13 cellular contexts compared by ENCODE assay signal in the genomic region with DNA sequence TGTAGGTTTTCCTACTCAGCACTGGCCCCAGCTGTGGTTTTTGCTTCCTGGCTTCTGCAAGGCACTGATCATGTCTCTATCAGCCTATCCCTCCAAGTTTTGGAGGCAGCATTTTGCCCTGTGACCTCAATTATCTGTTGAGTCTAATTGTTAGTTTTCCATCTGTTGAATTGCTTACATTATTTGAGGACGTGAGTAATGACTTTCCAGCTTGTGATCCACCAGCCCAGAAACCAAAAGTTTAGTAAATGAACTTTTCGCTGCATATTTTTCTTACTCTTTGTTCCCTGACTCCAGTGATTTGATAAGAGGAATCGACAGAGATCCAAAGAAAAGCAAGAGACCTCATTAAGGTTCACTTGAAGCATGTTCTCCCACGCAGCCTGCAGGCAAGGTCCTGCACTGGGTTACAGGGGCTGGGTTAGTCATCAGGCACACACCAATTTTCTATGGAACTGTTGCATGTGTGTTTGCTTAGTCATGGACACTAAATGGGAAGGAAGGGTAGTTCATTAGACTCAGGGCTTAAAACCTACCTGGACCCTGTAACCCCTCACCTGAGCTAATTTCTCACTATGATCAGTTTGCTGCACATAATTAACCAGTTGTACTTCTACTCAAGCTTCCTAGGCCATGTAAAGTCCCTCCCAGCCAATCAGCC. TPM values are rescaled to one million over a fixed set of nuclear protein-coding genes. Genes with fewer than 3 reads are reported as not detected.
DNase-seq lines count a peak whose midpoint lies in the region; ATAC-seq, FAIRE-seq and TF ChIP-seq lines count a peak whose summit lies in the region.
"Had no signal": no experiment of that assay in that cellular context is flagged by ENCODE, and none has a peak within 500 bp of the region (broad histone marks: within the 10 kb centered on the region; RNA-seq: fewer than 3 reads in every experiment).

No MANE protein-coding gene starts in this region.

- intact Hi-C loops in HepG2 (cut with micrococcal nuclease; ENCODE audit: unreplicated experiment): no loop called here

- no peak overlapping the region for H2BK120ac ChIP-seq in H1 (replicated peaks; ENCODE audit: low read depth, low read length)

- no peak overlapping the region for H2AK5ac ChIP-seq in H1 (ENCODE audit: low read depth, low read length)

- no peak for TF ChIP-seq RAD21 in H1 (IDR thresholded peaks at IDR 0.05 in 1 of 2, conservative IDR thresholded peaks at IDR 0.05 in 1 of 2; ENCODE audit: low read depth in 2 of 2, low read length in 2 of 2)
- TF ChIP-seq RAD21 in HepG2 (CRISPR knock-in tag; IDR thresholded peaks at IDR 0.05): no peak

- no peaks in the 10 kb centered on the region for H3K36me3 ChIP-seq in MG63
- H3K36me3 ChIP-seq in H1 (ENCODE audit: control insufficient read depth in 2 of 4, insufficient read depth in 4 of 4, low read length in 3 of 4): no peaks in the 10 kb centered on the region
- H3K36me3 ChIP-seq in HepG2 (replicated peaks in 1 of 2; ENCODE audit: control insufficient read depth in 1 of 2, insufficient read depth in 2 of 2, low read length in 2 of 2): no peaks in the 10 kb centered on the region

- POLR2A ChIA-PET in H1 (lab: Charles Lee; ENCODE audit: partially characterized antibody) (no interaction called here), HepG2 (lab: Yijun Ruan, JAX) (no interaction called here)

- H2BK12ac ChIP-seq in H1 (ENCODE audit: low read depth, low read length): no peak overlapping the region

- H4K20me1 ChIP-seq in H1 (replicated peaks in 1 of 2; ENCODE audit: control insufficient read depth in 1 of 2, insufficient read depth in 2 of 2, low read length in 2 of 2) (no peaks in the 10 kb centered on the region), HepG2 (ENCODE audit: insufficient read depth, low read length) (no peaks in the 10 kb centered on the region)

- CTCF ChIA-PET in H1 (lab: Charles Lee; ENCODE audit: partially characterized antibody): interaction anchor here (1.0 kb wide), 1 partner anchor 33 kb away, joined by 4 read pairs; no protein-coding TSS in a partner anchor
- CTCF ChIA-PET in HepG2 (lab: Yijun Ruan, JAX; ENCODE audit: low intra/inter-chr PET ratio, low total read pairs): no interaction called here

- TF ChIP-seq POLR2A in H1 (IDR thresholded peaks at IDR 0.05; ENCODE audit: control extremely low read depth in 1 of 2, low read depth in 2 of 2, low read length in 2 of 2): no peak
- no peak for TF ChIP-seq POLR2A in HepG2 (IDR thresholded peaks at IDR 0.05; ENCODE audit: insufficient read depth in 1 of 2, low read depth in 2 of 2, low read length in 2 of 2)

- H3K27me3 ChIP-seq in MG63 (no peaks in the 10 kb centered on the region), H1 (replicated peaks in 1 of 4; ENCODE audit: control insufficient read depth in 3 of 4, extremely low read depth in 1 of 4, insufficient read depth in 3 of 4, low read length in 3 of 4) (no peaks in the 10 kb centered on the region), HepG2 (ENCODE audit: control insufficient read depth in 1 of 2, insufficient read depth in 2 of 2, low read length in 2 of 2) (0 out of 5 replicates have a peak, but pooled peaks cover 0 to 1% of the 10 kb centered on the region in 2 experiments)

- H3K4me1 ChIP-seq in H1 (replicated peaks in 1 of 4; ENCODE audit: control insufficient read depth in 3 of 4, insufficient read depth in 4 of 4, low read length in 3 of 4) (no peaks in the 10 kb centered on the region), HepG2 (ENCODE audit: insufficient read depth, low read length) (peaks cover 14% of the 10 kb centered on the region)

- TF ChIP-seq EP300 in H1 (IDR thresholded peaks at IDR 0.05; ENCODE audit: borderline replicate concordance in 1 of 2, low read depth in 2 of 2, low read length in 2 of 2): no peak
- TF ChIP-seq EP300 in HepG2 (IDR thresholded peaks at IDR 0.05; ENCODE audit: low read depth in 2 of 2, low read length in 2 of 2): no peak
- TF ChIP-seq EP300 in HepG2 (CRISPR knock-in tag; IDR thresholded peaks at IDR 0.05; ENCODE audit: borderline replicate concordance): no peak

- H3K4me2 ChIP-seq in H1 (ENCODE audit: insufficient read depth in 1 of 2, low read depth in 2 of 2, low read length in 2 of 2) (no peak overlapping the region), HepG2 (ENCODE audit: low read depth, low read length) (0 out of 2 replicates have a peak overlapping the region, but pooled peaks have one; percentile 26)

- peak; percentile 2 for DNase-seq in COLO829 (ENCODE audit: low spot score)
- DNase-seq in MG63: peak; percentile 50
- DNase-seq in H1 (ENCODE audit: low read depth in 1 of 2, low spot score in 2 of 2): no peak
- peak; percentile 15 for DNase-seq in HepG2 (ENCODE audit: low spot score)
- DNase-seq in UCSD-AML1 (lab: John Stamatoyannopoulos, UW; ENCODE audit: unreplicated experiment): no peak
- DNase-seq in activated CD4-positive, alpha-beta T cell treated with anti-CD3 and anti-CD28 coated beads, Interleukin-2, amount 50 U/mL, for 1 hour: no peak
- DNase-seq in nucleus accumbens (lab: John Stamatoyannopoulos, UW): no peak
- DNase-seq: activated CD8-positive, alpha-beta memory T cell treated with anti-CD3 and anti-CD28 coated beads, Interleukin-2, amount 50 U/mL, for 4 hours; activated naive CD8-positive, alpha-beta T cell treated with anti-CD3 and anti-CD28 coated beads for 36 hours; NCI-H1048; small intestine had no signal

- no peak overlapping the region for H3K9ac ChIP-seq in H1 (replicated peaks in 1 of 4; ENCODE audit: extremely low read depth in 1 of 4, low read depth in 3 of 4, low read length in 3 of 4)
- H3K9ac ChIP-seq in HepG2 (ENCODE audit: insufficient read depth, low read depth, low read length): no peak overlapping the region

- no peaks in the 10 kb centered on the region for H3K9me3 ChIP-seq in MG63
- H3K9me3 ChIP-seq in H1 (ENCODE audit: insufficient read depth in 2 of 2, low read depth in 1 of 2, low read length in 1 of 2): no peaks in the 10 kb centered on the region
- H3K9me3 ChIP-seq in HepG2 (ENCODE audit: low read length): no peaks in the 10 kb centered on the region

- H3K4me3 ChIP-seq in MG63: no peak overlapping the region
- H3K4me3 ChIP-seq in H1 (ENCODE audit: extremely low read depth in 1 of 4, insufficient read depth in 2 of 4, low read depth in 3 of 4, low read length in 4 of 4): no peak overlapping the region
- H3K4me3 ChIP-seq in HepG2 (replicated peaks in 1 of 3; ENCODE audit: insufficient read depth in 1 of 3, low read depth in 2 of 3, low read length in 3 of 3): no peak overlapping the region

- ATAC-seq in HepG2 (peak; percentile 61; the same call in 2 of the 3 replicates), GM21367 (IDR thresholded peaks at IDR 0.05; ENCODE audit: unreplicated experiment) (no peak)

- H2AFZ ChIP-seq in H1 (ENCODE audit: low read length): no peak overlapping the region
- H2AFZ ChIP-seq in HepG2 (ENCODE audit: low read length): peak overlapping the region; percentile 71

- FAIRE-seq in H1 (lab: Jason Lieb, UNC): no peak
- FAIRE-seq in HepG2 (lab: Jason Lieb, UNC): peak; percentile 15
- FAIRE-seq: small intestine had no signal

- H4K91ac ChIP-seq in H1 (replicated peaks; ENCODE audit: insufficient read length, low read length): no peak overlapping the region

- H3K56ac ChIP-seq in H1 (replicated peaks; ENCODE audit: insufficient read length, low read depth, low read length): no peak overlapping the region

- H3K23me2 ChIP-seq in H1 (ENCODE audit: low read depth, low read length): no peaks in the 10 kb centered on the region

- no peak overlapping the region for H2BK5ac ChIP-seq in H1 (ENCODE audit: low read depth, low read length)

- no peak overlapping the region for H2BK20ac ChIP-seq in H1 (ENCODE audit: low read length)

- 88% methylated on average over 4 of the region's 4 CpGs; no CpG with 5 or more reads in 1 of the 2 experiments for whole genome bisulfite sequencing in H1 (ENCODE audit: extremely low coverage in 1 of 2, insufficient coverage in 1 of 2, insufficient read length in 1 of 2, insufficient replicate concordance in 2 of 2, low coverage in 1 of 2, low lambda C conversion rate in 2 of 2, missing lambda C conversion rate in 1 of 2), 2 experiments
- WGBS in HepG2 (ENCODE audit: low lambda C conversion rate): 34% methylated on average over 4 of the region's 4 CpGs

- H4K5ac ChIP-seq in H1 (ENCODE audit: insufficient read length, low read depth, low read length): no peak overlapping the region

- no TSS peak for BruUV-seq in HepG2 (replicated peaks; lab: Mats Ljungman, UMichigan)

- no peak overlapping the region for H3K14ac ChIP-seq in H1 (ENCODE audit: insufficient read length)

- no peak overlapping the region for H3K18ac ChIP-seq in H1 (ENCODE audit: extremely low read depth, low read length)

- no peak overlapping the region for H2BK15ac ChIP-seq in H1 (ENCODE audit: low read length)

- H3K79me2 ChIP-seq in H1 (ENCODE audit: control insufficient read depth in 1 of 2, insufficient read depth in 2 of 2, low read length in 2 of 2) (no peaks in the 10 kb centered on the region), HepG2 (ENCODE audit: insufficient read depth, low read length) (no peaks in the 10 kb centered on the region)

- H3K79me1 ChIP-seq in H1 (ENCODE audit: low read depth, low read length): no peaks in the 10 kb centered on the region

- no peak overlapping the region for H3K4ac ChIP-seq in H1 (replicated peaks; ENCODE audit: insufficient read length, low read depth, low read length)

- in situ Hi-C loops in HepG2 (cut with HindIII; ENCODE audit: extremely low pct_ligation_motif_present, low pct_unique_long_range_greater_than_20kb): no loop called here

- TF ChIP-seq CTCF in H1 (IDR thresholded peaks at IDR 0.05; ENCODE audit: control extremely low read depth in 1 of 3, insufficient read depth in 1 of 3, low read depth in 1 of 3, low read length in 3 of 3) (no peak), HepG2 (CRISPR knock-in tag; IDR thresholded peaks at IDR 0.05) (no peak)

- H3K27ac ChIP-seq in H1 (ENCODE audit: low read depth, low read length) (peak overlapping the region; percentile 6; the same call in 1 of the 2 replicates), HepG2 (ENCODE audit: extremely low read length, insufficient read depth, low read length) (no peak overlapping the region)

- H4K8ac ChIP-seq in H1 (ENCODE audit: extremely low read depth, insufficient read depth, low read length): no peak overlapping the region

- H3K23ac ChIP-seq in H1 (ENCODE audit: insufficient read length): no peak overlapping the region

RNA-seq across cellular contexts. Expression of gene AKR1E2, which starts 57.2 kb away (rescaled TPM):
- total RNA-seq in MG63 (2014; rRNA removed; shearing (Covaris generic); ENCODE audit: low replicate concordance): 0.37 and 1.2 TPM in 2 replicates
- 3.5 TPM in 2 replicates for total RNA-seq in H1 (2021; fragmentation: NEBNext Ultra II Directional; extraction: Animal tissue kit (Norgen Biotek cat#: 25700))
- 2.1 and 2.6 TPM in 2 replicates for polyA plus RNA-seq in H1 (2011; rRNA removed)
- polyA plus RNA-seq in H1 (2011; cell fraction: cytosol; rRNA removed): 4.8 TPM
- polyA plus RNA-seq in H1 (2011; cell fraction: nucleus; rRNA removed): 6.2 TPM
- polyA plus RNA-seq in H1 (2012, experiment 1 of 2): 0.99 to 3.1 TPM (median 2.2 TPM) in 4 replicates
- polyA plus RNA-seq in H1 (2012, experiment 2 of 2): 1.6 TPM
- 1.4 TPM for polyA plus RNA-seq in H1 (2013, experiment 1 of 2)
- 1.2 TPM for polyA plus RNA-seq in H1 (2013, experiment 2 of 2)
- polyA minus RNA-seq in H1 (2011; rRNA and poly(A)+ RNA removed): 11.6 and 14.8 TPM in 2 replicates
- polyA minus RNA-seq in H1 (2011; cell fraction: cytosol; rRNA and poly(A)+ RNA removed): 4.0 TPM
- polyA minus RNA-seq in H1 (2011; cell fraction: nucleus; rRNA and poly(A)+ RNA removed): 13.4 TPM
- not detected in 2 replicates for total RNA-seq in HepG2 (2016; rRNA removed; fragmentation: Illumina TruSeq; extraction: Trizol)
- total RNA-seq in HepG2 (2016; cell fraction: cytosol; rRNA removed; fragmentation: Illumina TruSeq; extraction: Trizol; ENCODE audit: low read depth): not detected in 2 replicates
- not detected in 2 replicates for total RNA-seq in HepG2 (2016; cell fraction: insoluble cytoplasmic fraction; rRNA removed; fragmentation: Illumina TruSeq; extraction: Trizol)
- not detected in 2 replicates for total RNA-seq in HepG2 (2016; cell fraction: membrane; rRNA removed; fragmentation: Illumina TruSeq; extraction: Trizol)
- not detected in 2 replicates for total RNA-seq in HepG2 (2016; cell fraction: nucleus; rRNA removed; fragmentation: Illumina TruSeq; extraction: Trizol)
- polyA plus RNA-seq in HepG2 (2011; rRNA removed): 0.10 TPM in 1 of 2 replicates, not detected in the other
- not detected in 2 replicates for polyA plus RNA-seq in HepG2 (2011; cell fraction: cytosol; rRNA removed)
- polyA plus RNA-seq in HepG2 (2011; cell fraction: nucleus; rRNA removed): 0.33 TPM in 1 of 2 replicates, not detected in the other
- not detected in 2 replicates for polyA plus RNA-seq in HepG2 (2012)
- not detected in 2 replicates for polyA plus RNA-seq in HepG2 (2016; cell fraction: cytosol; fragmentation: Illumina TruSeq; extraction: Trizol; ENCODE audit: low read depth)
- polyA plus RNA-seq in HepG2 (2016; cell fraction: insoluble cytoplasmic fraction; fragmentation: Illumina TruSeq; extraction: Trizol; ENCODE audit: low read depth): not detected in 2 replicates
- not detected in 2 replicates for polyA plus RNA-seq in HepG2 (2016; cell fraction: membrane; fragmentation: Illumina TruSeq; extraction: Trizol; ENCODE audit: low read depth)
- polyA plus RNA-seq in HepG2 (2016; cell fraction: nucleus; fragmentation: Illumina TruSeq; extraction: Trizol; ENCODE audit: insufficient read depth, low read depth): not detected in 2 replicates
- polyA minus RNA-seq in HepG2 (2011; rRNA and poly(A)+ RNA removed; ENCODE audit: low replicate concordance): not detected in 2 replicates
- polyA minus RNA-seq in HepG2 (2011; cell fraction: cytosol; rRNA and poly(A)+ RNA removed): not detected in 2 replicates
- polyA minus RNA-seq in HepG2 (2011; cell fraction: nucleus; rRNA and poly(A)+ RNA removed): not detected in 2 replicates
- polyA plus RNA-seq: neural cell had no signal

Comparison
In these comparisons a context has a peak if more than half of its experiments do, and no peak if none do; other contexts are left out.
1. DNase-seq: peak in COLO829 (single experiment), MG63 (single experiment) and HepG2 (single experiment); none in H1 (0 of 2), UCSD-AML1 (single experiment), activated CD4-positive, alpha-beta T cell treated with anti-CD3 and anti-CD28 coated beads, Interleukin-2, amount 50 U/mL, for 1 hour (single experiment) and nucleus accumbens (0 of 56).